Comparison of ENCODE assay signal across 8 cellular contexts in genomic region chr6:52305948-52306767, GRCh38. TPM values are rescaled to one million over a fixed set of nuclear protein-coding genes. Genes with fewer than 3 reads are reported as not detected.
DNase-seq lines count a peak whose midpoint lies in the region; ATAC-seq and TF ChIP-seq lines count a peak whose summit lies in the region.

No MANE protein-coding gene starts in this region.

- in situ Hi-C loops in gastrocnemius medialis (cut with MboI; ENCODE audit: low sequenced_read_pairs in 4 of 4): no loop called here

- ATAC-seq in GM21360 (IDR thresholded peaks at IDR 0.05; ENCODE audit: unreplicated experiment) (peak; percentile 74), HG03521 (IDR thresholded peaks at IDR 0.05; ENCODE audit: unreplicated experiment) (peak; percentile 60), gastrocnemius medialis (no peak)

- no peaks in the 10 kb centered on the region for H4K20me1 ChIP-seq in DOHH2 (ENCODE audit: control insufficient read depth, insufficient read depth, low read depth, low read length)

- H3K4me3 ChIP-seq in DOHH2 (ENCODE audit: low read length) (peak overlapping the region; percentile 56), gastrocnemius medialis (no peak overlapping the region)

- no peak overlapping the region for H3K4me3 Mint-ChIP-seq in dendritic cell treated with granulocyte-macrophage colony-stimulating factor and Interleukin-4, amounts not matched to agents 40 ng/mL and 50 ng/mL, for 4 days
- H3K4me3 Mint-ChIP-seq in type B pancreatic cell: no peak overlapping the region

- H3K9me3 ChIP-seq in DOHH2 (ENCODE audit: control insufficient read depth, insufficient read depth, low read length): no peaks in the 10 kb centered on the region
- no peaks in the 10 kb centered on the region for H3K9me3 ChIP-seq in gastrocnemius medialis

- peaks cover 45% of the 10 kb centered on the region for H3K4me1 ChIP-seq in DOHH2 (ENCODE audit: control insufficient read depth, low read length)
- peaks cover 0 to 5% of the 10 kb centered on the region in 2 donors for H3K4me1 ChIP-seq in gastrocnemius medialis

- DNase-seq in type B pancreatic cell (ENCODE audit: extremely low spot score, unreplicated experiment) (no peak), NCI-H1105 treated with DMSO at 0.1 percent for 48 hours (lab: John Stamatoyannopoulos, UW) (no peak), gastrocnemius medialis (no peak)
- DNase-seq in stimulated activated CD4-positive, alpha-beta T cell treated with anti-CD3 and anti-CD28 coated beads, Interleukin-2, amount 100 ng/mL, for 48 hours: no peak

- no peak for TF ChIP-seq POLR2A in gastrocnemius medialis (IDR thresholded peaks at IDR 0.05)

- TF ChIP-seq CTCF in DOHH2 (IDR thresholded peaks at IDR 0.05; ENCODE audit: low read depth, low read length, poor library complexity, severe bottlenecking) (no peak), type B pancreatic cell (conservative IDR thresholded peaks at IDR 0.05) (no peak), gastrocnemius medialis (IDR thresholded peaks at IDR 0.05 in 4 of 5, conservative IDR thresholded peaks at IDR 0.05 in 1 of 5) (no peak)

- H3K27me3 Mint-ChIP-seq in dendritic cell treated with granulocyte-macrophage colony-stimulating factor and Interleukin-4, amounts not matched to agents 40 ng/mL and 50 ng/mL, for 4 days: no peaks in the 10 kb centered on the region
- H3K27me3 Mint-ChIP-seq in type B pancreatic cell: no peaks in the 10 kb centered on the region

- H3K79me2 ChIP-seq in DOHH2 (ENCODE audit: control insufficient read depth, low read length): no peaks in the 10 kb centered on the region

- H3K36me3 ChIP-seq in DOHH2 (ENCODE audit: control insufficient read depth, low read length) (no peaks in the 10 kb centered on the region), gastrocnemius medialis (no peaks in the 10 kb centered on the region)

- no peaks in the 10 kb centered on the region for H3K27me3 ChIP-seq in DOHH2 (ENCODE audit: control insufficient read depth, low read length)
- no peaks in the 10 kb centered on the region for H3K27me3 ChIP-seq in gastrocnemius medialis

- no peaks in the 10 kb centered on the region for H3K9me3 Mint-ChIP-seq in dendritic cell treated with granulocyte-macrophage colony-stimulating factor and Interleukin-4, amounts not matched to agents 40 ng/mL and 50 ng/mL, for 4 days
- H3K9me3 Mint-ChIP-seq in type B pancreatic cell: no peaks in the 10 kb centered on the region

- peak overlapping the region; percentile 94 for H3K27ac Mint-ChIP-seq in dendritic cell treated with granulocyte-macrophage colony-stimulating factor and Interleukin-4, amounts not matched to agents 40 ng/mL and 50 ng/mL, for 4 days
- peak overlapping the region; percentile 68 for H3K27ac Mint-ChIP-seq in type B pancreatic cell

- intact Hi-C loops in dendritic cell treated with granulocyte-macrophage colony-stimulating factor and Interleukin-4, amounts not matched to agents 40 ng/mL and 50 ng/mL, for 4 days (cut with micrococcal nuclease): loop anchor here (1.0 to 5.0 kb wide), 2 partner anchors 20 to 46 kb away; no protein-coding TSS in a partner anchor
- intact Hi-C loops in gastrocnemius medialis (cut with DNase I; ENCODE audit: low total_unique reads): no loop called here

- H3F3A ChIP-seq in DOHH2 (ENCODE audit: control insufficient read depth, insufficient read depth): peaks cover 15% of the 10 kb centered on the region

- H3K9me2 ChIP-seq in DOHH2 (replicated peaks; ENCODE audit: control insufficient read depth, low read length): no peaks in the 10 kb centered on the region

- H3K36me3 Mint-ChIP-seq in dendritic cell treated with granulocyte-macrophage colony-stimulating factor and Interleukin-4, amounts not matched to agents 40 ng/mL and 50 ng/mL, for 4 days (ENCODE audit: low read depth): no peaks in the 10 kb centered on the region
- H3K36me3 Mint-ChIP-seq in type B pancreatic cell: no peaks in the 10 kb centered on the region

- H3K4me2 ChIP-seq in DOHH2 (ENCODE audit: low read length): peak overlapping the region; percentile 72

- peak overlapping the region; percentile 92 for H3K27ac ChIP-seq in DOHH2 (ENCODE audit: low read depth, low read length)
- H3K27ac ChIP-seq in gastrocnemius medialis: no peak overlapping the region

- peaks cover 64% of the 10 kb centered on the region for H3K4me1 Mint-ChIP-seq in dendritic cell treated with granulocyte-macrophage colony-stimulating factor and Interleukin-4, amounts not matched to agents 40 ng/mL and 50 ng/mL, for 4 days (ENCODE audit: low read depth)
- peaks cover 29% of the 10 kb centered on the region for H3K4me1 Mint-ChIP-seq in type B pancreatic cell (ENCODE audit: unreplicated experiment)

RNA-seq across cellular contexts. Expression of gene MCM3, which starts 21.6 kb away (rescaled TPM):
- 68.2 and 122 TPM in 2 replicates for total RNA-seq in type B pancreatic cell (ENCODE audit: low replicate concordance)
- total RNA-seq in gastrocnemius medialis: 10 to 100 TPM in 1 of 4 donors, 1 to 10 TPM in 3; 9.1 to 12.9 (median 9.8) TPM

RNA-seq across cellular contexts. Expression of gene PAQR8, which starts 55.8 kb away (rescaled TPM):
- total RNA-seq in type B pancreatic cell (ENCODE audit: low replicate concordance): 17.6 and 21.2 TPM in 2 replicates
- 1 to 10 TPM in 1 of 4 donors, under 1 TPM in 3; 0.39 to 1.1 (median 0.72) TPM for total RNA-seq in gastrocnemius medialis

Comparison
In these comparisons a context has a peak if more than half of its experiments do, and no peak if none do; other contexts are left out.
1. ATAC-seq: peak in GM21360 (single experiment) and HG03521 (single experiment); none in gastrocnemius medialis (0 of 2).